1 cellular context compared by ENCODE assay signal in genomic region chr7:114217026-114217425, GRCh38.
TF ChIP-seq lines count a peak whose summit lies in the region.

No MANE protein-coding gene starts in this region.

TF ChIP-seq in SK-N-SH, 30 proteins besides CTCF, POLR2A, EP300 and RAD21 (continued from another document):
- TF ChIP-seq USF1 (IDR thresholded peaks at IDR 0.05; ENCODE audit: borderline replicate concordance, low read depth), result no peak
- no peak for TF ChIP-seq TAF1 (IDR thresholded peaks at IDR 0.05; ENCODE audit: borderline replicate concordance, low read depth, low read length)
- no peak for TF ChIP-seq EZH2phosphoT487 (IDR thresholded peaks at IDR 0.05; ENCODE audit: borderline replicate concordance, low read depth)
- no peak for TF ChIP-seq FOXJ3 (CRISPR knock-in tag; IDR thresholded peaks at IDR 0.05)
- TF ChIP-seq GATA2 (CRISPR knock-in tag; IDR thresholded peaks at IDR 0.05), result no peak
- TF ChIP-seq MXI1 (IDR thresholded peaks at IDR 0.05; ENCODE audit: low read depth, low read length), result no peak
- no peak for TF ChIP-seq POLR2AphosphoS5 (IDR thresholded peaks at IDR 0.05; ENCODE audit: low read depth, low read length)
- TF ChIP-seq PBX3 (IDR thresholded peaks at IDR 0.05), result no peak
- no peak for TF ChIP-seq SMC3 (IDR thresholded peaks at IDR 0.05; ENCODE audit: low read depth, low read length)
